Comparison of ENCODE assay signal across 8 cellular contexts in genomic region chr15:98800437-98801233, GRCh38.
A peak's percentile ranks its signal among the peaks of the same experiment; 100 is the strongest.
DNase-seq lines count a peak whose midpoint lies in the region; ATAC-seq and TF ChIP-seq lines count a peak whose summit lies in the region.

No MANE protein-coding gene starts in this region.

- no peak for TF ChIP-seq CTCF in breast epithelium (IDR thresholded peaks at IDR 0.05)

- no peaks in the 10 kb centered on the region for H3K36me3 Mint-ChIP-seq in activated T-cell treated with anti-CD3 and anti-CD28 coated beads, Interleukin-2, amount 50 U/mL, for 72 hours (ENCODE audit: insufficient read depth in 2 of 2)

- peak overlapping the region; percentile 18 to 60 for H3K4me3 Mint-ChIP-seq in activated T-cell treated with anti-CD3 and anti-CD28 coated beads, Interleukin-2, amount 50 U/mL, for 72 hours

- peaks cover 49% of the 10 kb centered on the region for H3K4me1 Mint-ChIP-seq in activated T-cell treated with anti-CD3 and anti-CD28 coated beads, Interleukin-2, amount 50 U/mL, for 72 hours (ENCODE audit: low read depth)

- H3K27me3 ChIP-seq in breast epithelium = no peaks in the 10 kb centered on the region
- no peaks in the 10 kb centered on the region for H3K27me3 ChIP-seq in skeletal muscle tissue (ENCODE audit: control insufficient read depth in 3 of 3, insufficient read depth in 3 of 3, low read length in 3 of 3)
- no peaks in the 10 kb centered on the region for H3K27me3 ChIP-seq in effector memory CD4-positive, alpha-beta T cell (replicated peaks; ENCODE audit: control insufficient read depth, insufficient read depth, low read length, poor library complexity, severe bottlenecking)

- no peak for TF ChIP-seq POLR2A in breast epithelium (IDR thresholded peaks at IDR 0.05)

- H3K27ac Mint-ChIP-seq in activated T-cell treated with anti-CD3 and anti-CD28 coated beads, Interleukin-2, amount 50 U/mL, for 72 hours = peak overlapping the region; percentile 37

- H3K36me3 ChIP-seq in breast epithelium (no peaks in the 10 kb centered on the region), skeletal muscle tissue (ENCODE audit: control insufficient read depth in 3 of 3, insufficient read depth in 3 of 3, low read length in 3 of 3) (no peaks in the 10 kb centered on the region)
- no peaks in the 10 kb centered on the region for H3K36me3 ChIP-seq in effector memory CD4-positive, alpha-beta T cell (ENCODE audit: control insufficient read depth, insufficient read depth, low read length)

- H3K4me1 ChIP-seq in breast epithelium (peaks cover 0 to 38% of the 10 kb centered on the region in 2 donors), skeletal muscle tissue (ENCODE audit: control insufficient read depth in 3 of 3, insufficient read depth in 3 of 3, low read length in 3 of 3) (peaks cover 20 to 27% (median 26%) of the 10 kb centered on the region in 3 donors)
- no peaks in the 10 kb centered on the region for H3K4me1 ChIP-seq in effector memory CD4-positive, alpha-beta T cell (ENCODE audit: control insufficient read depth, insufficient read depth, low read length, poor library complexity, severe bottlenecking)

- peak overlapping the region; percentile 48 to 63 for H3K27ac ChIP-seq in breast epithelium
- H3K27ac ChIP-seq in skeletal muscle tissue (ENCODE audit: low read depth, low read length) = no peak overlapping the region
- no peak overlapping the region for H3K27ac ChIP-seq in effector memory CD4-positive, alpha-beta T cell (ENCODE audit: insufficient read depth, low read length, poor library complexity, severe bottlenecking)

- ATAC-seq in activated T-cell treated with anti-CD3 and anti-CD28 coated beads, Interleukin-2, amount 50 U/mL, for 72 hours (replicated peaks in 1 of 2) = no peak
- no peak for ATAC-seq in HG03571 (IDR thresholded peaks at IDR 0.05; ENCODE audit: unreplicated experiment)

- H3K9me3 ChIP-seq in breast epithelium = no peaks in the 10 kb centered on the region
- no peaks in the 10 kb centered on the region for H3K9me3 ChIP-seq in skeletal muscle tissue (ENCODE audit: control insufficient read depth in 3 of 3, low read length in 3 of 3)
- no peaks in the 10 kb centered on the region for H3K9me3 ChIP-seq in effector memory CD4-positive, alpha-beta T cell (ENCODE audit: control insufficient read depth, low read length)

- intact Hi-C loops in breast epithelium (cut with DNase I; ENCODE audit: low total_unique reads) = no loop called here

- H3K9ac ChIP-seq in skeletal muscle tissue (ENCODE audit: low read depth in 1 of 3, low read length in 3 of 3) = peak overlapping the region in 1 of 3 donors; percentile 8

- H3K27me3 Mint-ChIP-seq in activated T-cell treated with anti-CD3 and anti-CD28 coated beads, Interleukin-2, amount 50 U/mL, for 72 hours (ENCODE audit: low read depth) = no peaks in the 10 kb centered on the region

- H3K4me3 ChIP-seq in breast epithelium (peak overlapping the region in 1 of 3 donors; percentile 24), skeletal muscle tissue (ENCODE audit: low read length in 3 of 3) (peak overlapping the region; percentile 37 to 59 (median 49))
- H3K4me3 ChIP-seq in effector memory CD4-positive, alpha-beta T cell (ENCODE audit: insufficient read depth, low read depth, low read length, poor library complexity, severe bottlenecking) = no peak overlapping the region

- no peaks in the 10 kb centered on the region for H3K9me3 Mint-ChIP-seq in activated T-cell treated with anti-CD3 and anti-CD28 coated beads, Interleukin-2, amount 50 U/mL, for 72 hours

- no peak for DNase-seq in activated T-cell treated with anti-CD3 and anti-CD28 coated beads, Interleukin-2, amount 50 U/mL, for 72 hours
- DNase-seq in activated T-cell treated with anti-CD3 and anti-CD28 coated beads for 4 hours (no peak), NCI-H82 treated with DMSO at 0.1 percent for 48 hours (lab: John Stamatoyannopoulos, UW; ENCODE audit: unreplicated experiment) (peak; percentile 37), breast epithelium (ENCODE audit: low spot score in 2 of 2) (no peak), iPS-NIHi7 (ENCODE audit: extremely low spot score) (peak; percentile 68)
- DNase-seq in effector memory CD4-positive, alpha-beta T cell = no peak

Comparison
In these comparisons a context has a peak if more than half of its experiments do, and no peak if none do; other contexts are left out.
1. DNase-seq: peak in NCI-H82 treated with DMSO at 0.1 percent for 48 hours (single experiment) and iPS-NIHi7 (single experiment); none in activated T-cell treated with anti-CD3 and anti-CD28 coated beads, Interleukin-2, amount 50 U/mL, for 72 hours (0 of 2), activated T-cell treated with anti-CD3 and anti-CD28 coated beads for 4 hours (single experiment), breast epithelium (0 of 2) and effector memory CD4-positive, alpha-beta T cell (0 of 3).
2. H3K27ac ChIP-seq: peak in breast epithelium (2 of 2); none in skeletal muscle tissue (single experiment) and effector memory CD4-positive, alpha-beta T cell (single experiment).